Comparison of ENCODE assay signal across 23 cellular contexts in the genomic region with DNA sequence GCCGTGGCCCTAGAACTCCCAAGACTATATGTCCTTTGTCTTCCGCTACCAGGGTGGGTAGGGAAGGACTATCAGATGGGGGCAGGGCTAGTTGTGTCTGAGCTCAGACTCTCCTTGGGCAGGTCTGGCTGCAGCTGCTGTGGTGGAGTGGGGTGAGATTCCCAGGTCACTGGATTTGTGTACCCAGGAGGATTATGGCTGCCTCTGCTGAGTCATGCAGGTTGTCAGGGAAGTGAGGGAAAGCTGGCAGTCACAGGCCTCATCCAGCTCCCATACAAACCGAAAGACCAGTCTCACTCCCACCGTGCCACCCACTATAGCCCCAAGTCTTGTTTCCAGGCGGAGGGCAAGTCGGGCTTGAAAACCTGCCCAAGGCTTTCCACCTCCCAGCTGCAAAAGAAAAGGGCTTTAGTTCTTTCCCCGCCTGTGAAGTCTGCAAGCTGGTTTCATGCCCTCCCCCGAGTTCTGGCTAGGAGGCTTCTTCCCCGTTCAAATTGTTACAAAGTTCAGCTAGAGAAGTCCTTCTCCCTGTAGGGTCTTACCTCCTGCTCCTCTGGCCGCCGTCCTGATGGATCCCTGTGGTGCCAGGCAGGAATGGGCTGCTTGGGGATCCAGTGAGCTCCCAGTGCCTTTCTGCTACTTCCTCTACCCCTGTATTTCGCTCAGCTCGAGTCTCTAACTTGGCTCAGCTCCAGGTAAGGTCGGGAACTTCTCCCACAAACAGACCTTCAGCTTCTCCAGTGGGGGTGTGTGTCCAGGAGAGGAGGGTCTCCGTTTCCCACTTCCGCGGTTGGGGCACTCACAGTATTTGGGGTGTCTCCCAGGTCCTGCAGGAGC.
DNase-seq lines count a peak whose midpoint lies in the region; ATAC-seq, FAIRE-seq and TF ChIP-seq lines count a peak whose summit lies in the region.
"Had no signal": no experiment of that assay in that cellular context is flagged by ENCODE, and none has a peak within 500 bp of the region (broad histone marks: within the 10 kb centered on the region; RNA-seq: fewer than 3 reads in every experiment).

No MANE protein-coding gene starts in this region.

- intact Hi-C loops in A673 (cut with micrococcal nuclease; ENCODE audit: unreplicated experiment) (no loop called here), left colon (cut with DNase I, micrococcal nuclease) (no loop called here)

- POLR2A ChIA-PET in A673 (lab: Charles Lee; ENCODE audit: low non-redundant PET) = no interaction called here

- H3K4me3 ChIP-seq in A673 (ENCODE audit: low read depth, low read length, poor library complexity, severe bottlenecking) (no peak overlapping the region), WERI-Rb-1 (ENCODE audit: low read depth, low read length) (no peak overlapping the region)
- H3K4me3 ChIP-seq: mucosa of descending colon had no signal

- H3K36me3 ChIP-seq in A673 (ENCODE audit: insufficient read depth, low read length, poor library complexity, severe bottlenecking) = no peaks in the 10 kb centered on the region
- H3K36me3 ChIP-seq in WERI-Rb-1 = no peaks in the 10 kb centered on the region

- CTCF ChIA-PET in A673 (lab: Charles Lee) = no interaction called here

- H3K27me3 ChIP-seq in A673 (replicated peaks; ENCODE audit: insufficient read depth, low read depth, low read length, poor library complexity) (no peaks in the 10 kb centered on the region), WERI-Rb-1 (ENCODE audit: insufficient read depth, low read depth, severe bottlenecking) (no peaks in the 10 kb centered on the region)
- H3K27me3 ChIP-seq: foreskin keratinocyte had no signal

- no peak for TF ChIP-seq CTCF in A673 (conservative IDR thresholded peaks at IDR 0.05; ENCODE audit: low read depth, low read length)
- no peak for TF ChIP-seq CTCF in WERI-Rb-1 (IDR thresholded peaks at IDR 0.05; ENCODE audit: low read depth, low read length)
- no peak for TF ChIP-seq CTCF in GM10266 (IDR thresholded peaks at IDR 0.05; ENCODE audit: control insufficient read depth, insufficient read depth, low read depth, missing control alignments)

- DNase-seq in A673 (ENCODE audit: low spot score) (no peak), HT-29 (ENCODE audit: low spot score) (peak; percentile 60), WERI-Rb-1 (peak; percentile 40), left colon (peak; percentile 38 to 55), DMS79 treated with DMSO at 0.1 percent for 48 hours (lab: John Stamatoyannopoulos, UW) (no peak), frontal cortex (ENCODE audit: low spot score in 2 of 2) (no peak), GM10266 (ENCODE audit: extremely low spot score) (no peak)
- DNase-seq: activated CD4-positive, alpha-beta T cell treated with anti-CD3 and anti-CD28 coated beads, Interleukin-2, amount 50 U/mL, for 48 hours; activated naive CD4-positive, alpha-beta T cell treated with anti-CD3 and anti-CD28 coated beads, Interleukin-2, amount 50 U/mL, for 16 hours; activated T-cell treated with anti-CD3 and anti-CD28 coated beads, Interleukin-2, amount 50 U/mL, for 24 hours; CD4-positive, CD25-positive, alpha-beta regulatory T cell; cortex of kidney; foreskin keratinocyte; HCEC 1CT; mucosa of descending colon; NCI-H1436; NCI-H226; stimulated activated naive CD8-positive, alpha-beta T cell treated with anti-CD3 and anti-CD28 coated beads, Interleukin-15, Interleukin-2, amounts not matched to agents 100 U/mL and 50 U/mL, for 24 hours; SW 1271; trophoblast cell had no signal

- H3K9me3 ChIP-seq in A673 (ENCODE audit: low read depth, low read length, poor library complexity, severe bottlenecking) (no peaks in the 10 kb centered on the region), WERI-Rb-1 (ENCODE audit: severe bottlenecking) (no peaks in the 10 kb centered on the region)

- H3K4me1 ChIP-seq in A673 (ENCODE audit: insufficient read depth, low read length, poor library complexity, severe bottlenecking) = no peaks in the 10 kb centered on the region

- BruUV-seq in A673 (replicated peaks; lab: Mats Ljungman, UMichigan) = no TSS peak

- no peak for FAIRE-seq in frontal cortex (lab: Jason Lieb, UNC)

- ATAC-seq in left colon (peak; percentile 70), HG02884 (IDR thresholded peaks at IDR 0.05; ENCODE audit: unreplicated experiment) (no peak)
- ATAC-seq: foreskin keratinocyte; left lobe of liver; mucosa of descending colon; right cardiac atrium; stimulated activated naive CD8-positive, alpha-beta T cell treated with anti-CD3 and anti-CD28 coated beads, Interleukin-15, Interleukin-2, amounts not matched to agents 100 U/mL and 50 U/mL, for 24 hours had no signal

- H3K27ac ChIP-seq in A673 (ENCODE audit: low read depth, low read length, poor library complexity, severe bottlenecking) = peak overlapping the region; percentile 16
- H3K27ac ChIP-seq in WERI-Rb-1 = peak overlapping the region; percentile 3; the same call in 1 of the 2 replicates
- H3K27ac ChIP-seq: foreskin keratinocyte had no signal

Comparison
In these comparisons a context has a peak if more than half of its experiments do, and no peak if none do; other contexts are left out.
1. DNase-seq: peak in HT-29 (single experiment), WERI-Rb-1 (single experiment) and left colon (2 of 2); none in A673 (single experiment), DMS79 treated with DMSO at 0.1 percent for 48 hours (single experiment), frontal cortex (0 of 2) and GM10266 (single experiment).